1 cellular context compared by ENCODE assay signal in genomic region chr16:1678500-1679098, GRCh38.
TF ChIP-seq lines count a peak whose summit lies in the region.

No MANE protein-coding gene starts in this region.

TF ChIP-seq in K562, 482 proteins besides CTCF, POLR2A, EP300 and RAD21 (continued from another document and continues in another):
- TF ChIP-seq, protein P1, sequence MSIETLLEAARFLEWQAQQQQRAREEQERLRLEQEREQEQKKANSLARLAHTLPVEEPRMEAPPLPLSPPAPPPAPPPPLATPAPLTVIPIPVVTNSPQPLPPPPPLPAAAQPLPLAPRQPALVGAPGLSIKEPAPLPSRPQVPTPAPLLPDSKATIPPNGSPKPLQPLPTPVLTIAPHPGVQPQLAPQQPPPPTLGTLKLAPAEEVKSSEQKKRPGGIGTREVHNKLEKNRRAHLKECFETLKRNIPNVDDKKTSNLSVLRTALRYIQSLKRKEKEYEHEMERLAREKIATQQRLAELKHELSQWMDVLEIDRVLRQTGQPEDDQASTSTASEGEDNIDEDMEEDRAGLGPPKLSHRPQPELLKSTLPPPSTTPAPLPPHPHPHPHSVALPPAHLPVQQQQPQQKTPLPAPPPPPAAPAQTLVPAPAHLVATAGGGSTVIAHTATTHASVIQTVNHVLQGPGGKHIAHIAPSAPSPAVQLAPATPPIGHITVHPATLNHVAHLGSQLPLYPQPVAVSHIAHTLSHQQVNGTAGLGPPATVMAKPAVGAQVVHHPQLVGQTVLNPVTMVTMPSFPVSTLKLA (conservative IDR thresholded peaks at IDR 0.05): peak in 1 of 2 experiments; percentile 5; a peak in 1 of 4 replicates
- TF ChIP-seq GTF2B (IDR thresholded peaks at IDR 0.05; ENCODE audit: extremely low read depth, insufficient read length): no peak
- TF ChIP-seq ZNF609 (CRISPR knock-in tag; IDR thresholded peaks at IDR 0.05; ENCODE audit: borderline replicate concordance): no peak
- TF ChIP-seq CEBPB (tag; IDR thresholded peaks at IDR 0.05): no peak
- TF ChIP-seq SMARCB1 (IDR thresholded peaks at IDR 0.05; ENCODE audit: insufficient read length, low read depth): no peak
- no peak for TF ChIP-seq FOXA3 (CRISPR knock-in tag; conservative IDR thresholded peaks at IDR 0.05 in 1 of 2, IDR thresholded peaks at IDR 0.05 in 1 of 2)
- TF ChIP-seq ESRRA (IDR thresholded peaks at IDR 0.05; ENCODE audit: borderline replicate concordance, low read depth): no peak
- peak; percentile 15; the same call in 1 of the 2 replicates for TF ChIP-seq PHF8 (IDR thresholded peaks at IDR 0.05; ENCODE audit: borderline replicate concordance, low read length)
- peak; percentile 46 for TF ChIP-seq RBBP5 (IDR thresholded peaks at IDR 0.05; ENCODE audit: borderline replicate concordance, insufficient read depth, low read length, poor library complexity, severe bottlenecking)
- TF ChIP-seq, protein P2, sequence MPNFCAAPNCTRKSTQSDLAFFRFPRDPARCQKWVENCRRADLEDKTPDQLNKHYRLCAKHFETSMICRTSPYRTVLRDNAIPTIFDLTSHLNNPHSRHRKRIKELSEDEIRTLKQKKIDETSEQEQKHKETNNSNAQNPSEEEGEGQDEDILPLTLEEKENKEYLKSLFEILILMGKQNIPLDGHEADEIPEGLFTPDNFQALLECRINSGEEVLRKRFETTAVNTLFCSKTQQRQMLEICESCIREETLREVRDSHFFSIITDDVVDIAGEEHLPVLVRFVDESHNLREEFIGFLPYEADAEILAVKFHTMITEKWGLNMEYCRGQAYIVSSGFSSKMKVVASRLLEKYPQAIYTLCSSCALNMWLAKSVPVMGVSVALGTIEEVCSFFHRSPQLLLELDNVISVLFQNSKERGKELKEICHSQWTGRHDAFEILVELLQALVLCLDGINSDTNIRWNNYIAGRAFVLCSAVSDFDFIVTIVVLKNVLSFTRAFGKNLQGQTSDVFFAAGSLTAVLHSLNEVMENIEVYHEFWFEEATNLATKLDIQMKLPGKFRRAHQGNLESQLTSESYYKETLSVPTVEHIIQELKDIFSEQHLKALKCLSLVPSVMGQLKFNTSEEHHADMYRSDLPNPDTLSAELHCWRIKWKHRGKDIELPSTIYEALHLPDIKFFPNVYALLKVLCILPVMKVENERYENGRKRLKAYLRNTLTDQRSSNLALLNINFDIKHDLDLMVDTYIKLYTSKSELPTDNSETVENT (CRISPR knock-in tag; IDR thresholded peaks at IDR 0.05): no peak
- no peak for TF ChIP-seq CTBP1 (IDR thresholded peaks at IDR 0.05; ENCODE audit: borderline replicate concordance)
- TF ChIP-seq, protein P3, sequence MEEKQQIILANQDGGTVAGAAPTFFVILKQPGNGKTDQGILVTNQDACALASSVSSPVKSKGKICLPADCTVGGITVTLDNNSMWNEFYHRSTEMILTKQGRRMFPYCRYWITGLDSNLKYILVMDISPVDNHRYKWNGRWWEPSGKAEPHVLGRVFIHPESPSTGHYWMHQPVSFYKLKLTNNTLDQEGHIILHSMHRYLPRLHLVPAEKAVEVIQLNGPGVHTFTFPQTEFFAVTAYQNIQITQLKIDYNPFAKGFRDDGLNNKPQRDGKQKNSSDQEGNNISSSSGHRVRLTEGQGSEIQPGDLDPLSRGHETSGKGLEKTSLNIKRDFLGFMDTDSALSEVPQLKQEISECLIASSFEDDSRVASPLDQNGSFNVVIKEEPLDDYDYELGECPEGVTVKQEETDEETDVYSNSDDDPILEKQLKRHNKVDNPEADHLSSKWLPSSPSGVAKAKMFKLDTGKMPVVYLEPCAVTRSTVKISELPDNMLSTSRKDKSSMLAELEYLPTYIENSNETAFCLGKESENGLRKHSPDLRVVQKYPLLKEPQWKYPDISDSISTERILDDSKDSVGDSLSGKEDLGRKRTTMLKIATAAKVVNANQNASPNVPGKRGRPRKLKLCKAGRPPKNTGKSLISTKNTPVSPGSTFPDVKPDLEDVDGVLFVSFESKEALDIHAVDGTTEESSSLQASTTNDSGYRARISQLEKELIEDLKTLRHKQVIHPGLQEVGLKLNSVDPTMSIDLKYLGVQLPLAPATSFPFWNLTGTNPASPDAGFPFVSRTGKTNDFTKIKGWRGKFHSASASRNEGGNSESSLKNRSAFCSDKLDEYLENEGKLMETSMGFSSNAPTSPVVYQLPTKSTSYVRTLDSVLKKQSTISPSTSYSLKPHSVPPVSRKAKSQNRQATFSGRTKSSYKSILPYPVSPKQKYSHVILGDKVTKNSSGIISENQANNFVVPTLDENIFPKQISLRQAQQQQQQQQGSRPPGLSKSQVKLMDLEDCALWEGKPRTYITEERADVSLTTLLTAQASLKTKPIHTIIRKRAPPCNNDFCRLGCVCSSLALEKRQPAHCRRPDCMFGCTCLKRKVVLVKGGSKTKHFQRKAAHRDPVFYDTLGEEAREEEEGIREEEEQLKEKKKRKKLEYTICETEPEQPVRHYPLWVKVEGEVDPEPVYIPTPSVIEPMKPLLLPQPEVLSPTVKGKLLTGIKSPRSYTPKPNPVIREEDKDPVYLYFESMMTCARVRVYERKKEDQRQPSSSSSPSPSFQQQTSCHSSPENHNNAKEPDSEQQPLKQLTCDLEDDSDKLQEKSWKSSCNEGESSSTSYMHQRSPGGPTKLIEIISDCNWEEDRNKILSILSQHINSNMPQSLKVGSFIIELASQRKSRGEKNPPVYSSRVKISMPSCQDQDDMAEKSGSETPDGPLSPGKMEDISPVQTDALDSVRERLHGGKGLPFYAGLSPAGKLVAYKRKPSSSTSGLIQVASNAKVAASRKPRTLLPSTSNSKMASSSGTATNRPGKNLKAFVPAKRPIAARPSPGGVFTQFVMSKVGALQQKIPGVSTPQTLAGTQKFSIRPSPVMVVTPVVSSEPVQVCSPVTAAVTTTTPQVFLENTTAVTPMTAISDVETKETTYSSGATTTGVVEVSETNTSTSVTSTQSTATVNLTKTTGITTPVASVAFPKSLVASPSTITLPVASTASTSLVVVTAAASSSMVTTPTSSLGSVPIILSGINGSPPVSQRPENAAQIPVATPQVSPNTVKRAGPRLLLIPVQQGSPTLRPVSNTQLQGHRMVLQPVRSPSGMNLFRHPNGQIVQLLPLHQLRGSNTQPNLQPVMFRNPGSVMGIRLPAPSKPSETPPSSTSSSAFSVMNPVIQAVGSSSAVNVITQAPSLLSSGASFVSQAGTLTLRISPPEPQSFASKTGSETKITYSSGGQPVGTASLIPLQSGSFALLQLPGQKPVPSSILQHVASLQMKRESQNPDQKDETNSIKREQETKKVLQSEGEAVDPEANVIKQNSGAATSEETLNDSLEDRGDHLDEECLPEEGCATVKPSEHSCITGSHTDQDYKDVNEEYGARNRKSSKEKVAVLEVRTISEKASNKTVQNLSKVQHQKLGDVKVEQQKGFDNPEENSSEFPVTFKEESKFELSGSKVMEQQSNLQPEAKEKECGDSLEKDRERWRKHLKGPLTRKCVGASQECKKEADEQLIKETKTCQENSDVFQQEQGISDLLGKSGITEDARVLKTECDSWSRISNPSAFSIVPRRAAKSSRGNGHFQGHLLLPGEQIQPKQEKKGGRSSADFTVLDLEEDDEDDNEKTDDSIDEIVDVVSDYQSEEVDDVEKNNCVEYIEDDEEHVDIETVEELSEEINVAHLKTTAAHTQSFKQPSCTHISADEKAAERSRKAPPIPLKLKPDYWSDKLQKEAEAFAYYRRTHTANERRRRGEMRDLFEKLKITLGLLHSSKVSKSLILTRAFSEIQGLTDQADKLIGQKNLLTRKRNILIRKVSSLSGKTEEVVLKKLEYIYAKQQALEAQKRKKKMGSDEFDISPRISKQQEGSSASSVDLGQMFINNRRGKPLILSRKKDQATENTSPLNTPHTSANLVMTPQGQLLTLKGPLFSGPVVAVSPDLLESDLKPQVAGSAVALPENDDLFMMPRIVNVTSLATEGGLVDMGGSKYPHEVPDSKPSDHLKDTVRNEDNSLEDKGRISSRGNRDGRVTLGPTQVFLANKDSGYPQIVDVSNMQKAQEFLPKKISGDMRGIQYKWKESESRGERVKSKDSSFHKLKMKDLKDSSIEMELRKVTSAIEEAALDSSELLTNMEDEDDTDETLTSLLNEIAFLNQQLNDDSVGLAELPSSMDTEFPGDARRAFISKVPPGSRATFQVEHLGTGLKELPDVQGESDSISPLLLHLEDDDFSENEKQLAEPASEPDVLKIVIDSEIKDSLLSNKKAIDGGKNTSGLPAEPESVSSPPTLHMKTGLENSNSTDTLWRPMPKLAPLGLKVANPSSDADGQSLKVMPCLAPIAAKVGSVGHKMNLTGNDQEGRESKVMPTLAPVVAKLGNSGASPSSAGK (IDR thresholded peaks at IDR 0.05): peak; percentile 41; the same call in 1 of the 2 replicates
- TF ChIP-seq TCF7L2 (IDR thresholded peaks at IDR 0.05; ENCODE audit: low read depth, low read length): no peak
- no peak for TF ChIP-seq ZNF384 (IDR thresholded peaks at IDR 0.05; ENCODE audit: low read depth, low read length)
- TF ChIP-seq ZNF445 (CRISPR knock-in tag; IDR thresholded peaks at IDR 0.05; ENCODE audit: low read depth): no peak
- TF ChIP-seq, protein P4, sequence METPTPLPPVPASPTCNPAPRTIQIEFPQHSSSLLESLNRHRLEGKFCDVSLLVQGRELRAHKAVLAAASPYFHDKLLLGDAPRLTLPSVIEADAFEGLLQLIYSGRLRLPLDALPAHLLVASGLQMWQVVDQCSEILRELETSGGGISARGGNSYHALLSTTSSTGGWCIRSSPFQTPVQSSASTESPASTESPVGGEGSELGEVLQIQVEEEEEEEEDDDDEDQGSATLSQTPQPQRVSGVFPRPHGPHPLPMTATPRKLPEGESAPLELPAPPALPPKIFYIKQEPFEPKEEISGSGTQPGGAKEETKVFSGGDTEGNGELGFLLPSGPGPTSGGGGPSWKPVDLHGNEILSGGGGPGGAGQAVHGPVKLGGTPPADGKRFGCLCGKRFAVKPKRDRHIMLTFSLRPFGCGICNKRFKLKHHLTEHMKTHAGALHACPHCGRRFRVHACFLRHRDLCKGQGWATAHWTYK (CRISPR knock-in tag; IDR thresholded peaks at IDR 0.05): no peak
- TF ChIP-seq BRCA1 (IDR thresholded peaks at IDR 0.05): no peak
- TF ChIP-seq BRCA1 (CRISPR knock-in tag; IDR thresholded peaks at IDR 0.05): 0 out of 2 replicates have a peak, but pooled peaks have one; percentile 73
- peak; percentile 18; the same call in 1 of the 2 replicates for TF ChIP-seq DPF2 (IDR thresholded peaks at IDR 0.05)
- TF ChIP-seq GATAD2A (IDR thresholded peaks at IDR 0.05): peak; percentile 74; the same call in 1 of the 2 replicates
- no peak for TF ChIP-seq KLF10 (CRISPR knock-in tag; IDR thresholded peaks at IDR 0.05)
- peak; percentile 78 for TF ChIP-seq RBFOX2 (IDR thresholded peaks at IDR 0.05; ENCODE audit: low read depth, low read length)
- no peak for TF ChIP-seq FOXA1 (IDR thresholded peaks at IDR 0.05; ENCODE audit: borderline replicate concordance)
- TF ChIP-seq, protein P5, sequence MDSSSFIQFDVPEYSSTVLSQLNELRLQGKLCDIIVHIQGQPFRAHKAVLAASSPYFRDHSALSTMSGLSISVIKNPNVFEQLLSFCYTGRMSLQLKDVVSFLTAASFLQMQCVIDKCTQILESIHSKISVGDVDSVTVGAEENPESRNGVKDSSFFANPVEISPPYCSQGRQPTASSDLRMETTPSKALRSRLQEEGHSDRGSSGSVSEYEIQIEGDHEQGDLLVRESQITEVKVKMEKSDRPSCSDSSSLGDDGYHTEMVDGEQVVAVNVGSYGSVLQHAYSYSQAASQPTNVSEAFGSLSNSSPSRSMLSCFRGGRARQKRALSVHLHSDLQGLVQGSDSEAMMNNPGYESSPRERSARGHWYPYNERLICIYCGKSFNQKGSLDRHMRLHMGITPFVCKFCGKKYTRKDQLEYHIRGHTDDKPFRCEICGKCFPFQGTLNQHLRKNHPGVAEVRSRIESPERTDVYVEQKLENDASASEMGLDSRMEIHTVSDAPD (CRISPR knock-in tag; IDR thresholded peaks at IDR 0.05): no peak
- peak; percentile 28 for TF ChIP-seq CHD1 (IDR thresholded peaks at IDR 0.05; ENCODE audit: low read length)
- no peak for TF ChIP-seq MEF2D (tag; conservative IDR thresholded peaks at IDR 0.05; ENCODE audit: low read depth)
- TF ChIP-seq MAFF (IDR thresholded peaks at IDR 0.05; ENCODE audit: low read length): peak; percentile 90
- 0 out of 2 replicates have a peak, but pooled peaks have one; percentile 66 for TF ChIP-seq KAT7 (CRISPR knock-in tag; IDR thresholded peaks at IDR 0.05; ENCODE audit: borderline replicate concordance)
- no peak for TF ChIP-seq SRSF3 (IDR thresholded peaks at IDR 0.05; ENCODE audit: insufficient read depth, low read length)
- no peak for TF ChIP-seq HOXB6 (CRISPR knock-in tag; IDR thresholded peaks at IDR 0.05; ENCODE audit: borderline replicate concordance)
- 0 out of 2 replicates have a peak, but pooled peaks have one; percentile 6 for TF ChIP-seq SPI1 (IDR thresholded peaks at IDR 0.05; ENCODE audit: borderline replicate concordance, low read depth, low read length)
- TF ChIP-seq C11orf30 (IDR thresholded peaks at IDR 0.05; ENCODE audit: low read depth): peak; percentile 98
- TF ChIP-seq CHD2 (IDR thresholded peaks at IDR 0.05; ENCODE audit: low read depth, low read length): no peak
- no peak for TF ChIP-seq FUS (optimal IDR thresholded peaks at IDR 0.05; ENCODE audit: low read depth, low read length)
- TF ChIP-seq KLF1 (tag; IDR thresholded peaks at IDR 0.05): no peak
- TF ChIP-seq ZNF57 (CRISPR knock-in tag; IDR thresholded peaks at IDR 0.05): no peak
